ENCODE assay signal across 15 cellular contexts in genomic region chr9:5842926-5843325, GRCh38. TPM values are rescaled to one million over a fixed set of nuclear protein-coding genes. Genes with fewer than 3 reads are reported as not detected.
DNase-seq lines count a peak whose midpoint lies in the region; ATAC-seq, FAIRE-seq and TF ChIP-seq lines count a peak whose summit lies in the region.
"Had no signal": no experiment of that assay in that cellular context is flagged by ENCODE, and none has a peak within 500 bp of the region (broad histone marks: within the 10 kb centered on the region; RNA-seq: fewer than 3 reads in every experiment).

No MANE protein-coding gene starts in this region.

- no peak overlapping the region for H3K27ac ChIP-seq in BLaER1
- no peak overlapping the region for H3K27ac ChIP-seq in naive thymus-derived CD4-positive, alpha-beta T cell (ENCODE audit: low read depth, low read length)
- H3K27ac ChIP-seq in upper lobe of left lung: peak overlapping the region in 2 of 4 donors; percentile 14 to 74

- no peak overlapping the region for H3K9ac ChIP-seq in BLaER1

- H3K4me2 ChIP-seq in BLaER1: peak overlapping the region; percentile 83

- H3K4me3 ChIP-seq in BLaER1 (no peak overlapping the region), upper lobe of left lung (no peak overlapping the region)
- no peak overlapping the region for H3K4me3 ChIP-seq in naive thymus-derived CD4-positive, alpha-beta T cell (ENCODE audit: low read length)
- H3K4me3 ChIP-seq: ascending aorta had no signal

- H3K9me3 ChIP-seq in BLaER1 (peaks cover 6% of the 10 kb centered on the region), upper lobe of left lung (no peaks in the 10 kb centered on the region)
- no peaks in the 10 kb centered on the region for H3K9me3 ChIP-seq in naive thymus-derived CD4-positive, alpha-beta T cell (ENCODE audit: control insufficient read depth in 2 of 3, low read length in 3 of 3)
- H3K9me3 ChIP-seq: ascending aorta, BE2C had no signal

- H3K36me3 Mint-ChIP-seq in activated CD8-positive, alpha-beta T cell treated with anti-CD3 and anti-CD28 coated beads, Interleukin-2, amount 10 ng/mL, durations not matched to agents 7 days and 5 days (ENCODE audit: low read depth): peaks cover 42% of the 10 kb centered on the region
- H3K36me3 Mint-ChIP-seq in naive thymus-derived CD4-positive, alpha-beta T cell: peaks cover 0 to 35% (median 0%) of the 10 kb centered on the region in 5 donors

- ATAC-seq in activated CD8-positive, alpha-beta T cell treated with anti-CD3 and anti-CD28 coated beads, Interleukin-2, amount 10 ng/mL, durations not matched to agents 7 days and 5 days: no peak
- ATAC-seq in naive thymus-derived CD4-positive, alpha-beta T cell: no peak
- ATAC-seq in upper lobe of left lung (ENCODE audit: low FRiP score in 2 of 2): no peak
- ATAC-seq in GM21528 (IDR thresholded peaks at IDR 0.05; ENCODE audit: low FRiP score, unreplicated experiment): no peak
- no peak for ATAC-seq in HG03196 (IDR thresholded peaks at IDR 0.05; ENCODE audit: unreplicated experiment)

- POLR2A ChIA-PET in activated CD8-positive, alpha-beta T cell treated with anti-CD3 and anti-CD28 coated beads, Interleukin-2, amount 10 ng/mL, durations not matched to agents 7 days and 5 days (lab: Charles Lee): interaction anchor here (0.6 to 0.7 kb wide), 2 partner anchors 11 to 1044 kb away, joined by 3 read pairs; no protein-coding TSS in a partner anchor
- POLR2A ChIA-PET in naive thymus-derived CD4-positive, alpha-beta T cell (lab: Charles Lee): interaction anchor here (0.6 to 3.0 kb wide), 9 partner anchors 9 to 1050 kb away, joined by 3 to 38 read pairs (median 3); partner anchors contain the start of genes ERMP1 and KDM4C

- no peaks in the 10 kb centered on the region for H3K36me3 ChIP-seq in BLaER1
- H3K36me3 ChIP-seq in naive thymus-derived CD4-positive, alpha-beta T cell (ENCODE audit: control insufficient read depth in 2 of 3, insufficient read depth in 3 of 3, low read length in 3 of 3): no peaks in the 10 kb centered on the region
- H3K36me3 ChIP-seq in upper lobe of left lung: no peaks in the 10 kb centered on the region
- H3K36me3 ChIP-seq: ascending aorta, BE2C had no signal

- CTCF ChIA-PET in activated CD8-positive, alpha-beta T cell treated with anti-CD3 and anti-CD28 coated beads, Interleukin-2, amount 10 ng/mL, durations not matched to agents 7 days and 5 days (lab: Charles Lee): interaction anchor here (0.8 to 4.8 kb wide), 2 partner anchors 8 to 11 kb away, joined by 5 to 59 read pairs; partner anchors contain the start of gene ERMP1
- CTCF ChIA-PET in naive thymus-derived CD4-positive, alpha-beta T cell (lab: Charles Lee): interaction anchor here (0.7 to 4.4 kb wide), 4 partner anchors 9 to 754 kb away, joined by 3 to 45 read pairs (median 6); partner anchors contain the start of gene ERMP1

- peak overlapping the region; percentile 92 for H3K27ac Mint-ChIP-seq in activated CD8-positive, alpha-beta T cell treated with anti-CD3 and anti-CD28 coated beads, Interleukin-2, amount 10 ng/mL, durations not matched to agents 7 days and 5 days
- peak overlapping the region in 8 of 9 donors; percentile 42 to 93 (median 91) for H3K27ac Mint-ChIP-seq in naive thymus-derived CD4-positive, alpha-beta T cell
- H3K27ac Mint-ChIP-seq: IgD-negative memory B cell had no signal

- H3K27me3 Mint-ChIP-seq in activated CD8-positive, alpha-beta T cell treated with anti-CD3 and anti-CD28 coated beads, Interleukin-2, amount 10 ng/mL, durations not matched to agents 7 days and 5 days (ENCODE audit: low read depth): peaks cover 3% of the 10 kb centered on the region
- H3K27me3 Mint-ChIP-seq in naive thymus-derived CD4-positive, alpha-beta T cell: no peaks in the 10 kb centered on the region

- intact Hi-C loops in naive thymus-derived CD4-positive, alpha-beta T cell (cut with micrococcal nuclease): loop anchor here (1.0 to 10.0 kb wide), 7 partner anchors 8 to 1548 kb away; partner anchors contain the start of genes CD274 (in 1 of the 2), KDM4C (in 1 of the 2), PLPP6 (in 1 of the 2) and SPATA6L (in 1 of the 2)

- peak; percentile 28 for FAIRE-seq in GM19239 (lab: Jason Lieb, UNC)

- H3K4me1 ChIP-seq in BLaER1 (peaks cover 60% of the 10 kb centered on the region), upper lobe of left lung (peaks cover 17 to 25% (median 20%) of the 10 kb centered on the region in 4 donors)
- H3K4me1 ChIP-seq in naive thymus-derived CD4-positive, alpha-beta T cell (ENCODE audit: control insufficient read depth in 2 of 2, insufficient read depth in 2 of 2, low read length in 2 of 2): peaks cover 45 to 47% of the 10 kb centered on the region in 2 donors
- H3K4me1 ChIP-seq: ascending aorta had no signal

- WGBS in upper lobe of left lung, 2 donors: 70% methylated on average over 2 of the region's 2 CpGs

- no peak for TF ChIP-seq POLR2A in upper lobe of left lung (IDR thresholded peaks at IDR 0.05)

- H4K20me1 ChIP-seq in BLaER1: no peaks in the 10 kb centered on the region

- no peak for TF ChIP-seq CTCF in upper lobe of left lung (IDR thresholded peaks at IDR 0.05)

- peaks cover 7% of the 10 kb centered on the region for H3K9me3 Mint-ChIP-seq in activated CD8-positive, alpha-beta T cell treated with anti-CD3 and anti-CD28 coated beads, Interleukin-2, amount 10 ng/mL, durations not matched to agents 7 days and 5 days (ENCODE audit: insufficient read depth)
- peaks cover 0 to 10% (median 0%) of the 10 kb centered on the region in 11 donors for H3K9me3 Mint-ChIP-seq in naive thymus-derived CD4-positive, alpha-beta T cell

- peak overlapping the region; percentile 38 for H3K4me3 Mint-ChIP-seq in activated CD8-positive, alpha-beta T cell treated with anti-CD3 and anti-CD28 coated beads, Interleukin-2, amount 10 ng/mL, durations not matched to agents 7 days and 5 days
- H3K4me3 Mint-ChIP-seq in naive thymus-derived CD4-positive, alpha-beta T cell: peak overlapping the region in 9 of 10 donors; percentile 46 to 91 (median 77)
- H3K4me3 Mint-ChIP-seq: IgD-negative memory B cell had no signal

- H3K27me3 ChIP-seq in BLaER1 (no peaks in the 10 kb centered on the region), upper lobe of left lung (no peaks in the 10 kb centered on the region)
- no peaks in the 10 kb centered on the region for H3K27me3 ChIP-seq in naive thymus-derived CD4-positive, alpha-beta T cell (ENCODE audit: control insufficient read depth in 2 of 2, insufficient read depth in 2 of 2, low read length in 2 of 2)
- H3K27me3 ChIP-seq: ascending aorta, BE2C had no signal

- peaks cover 85% of the 10 kb centered on the region for H3K4me1 Mint-ChIP-seq in activated CD8-positive, alpha-beta T cell treated with anti-CD3 and anti-CD28 coated beads, Interleukin-2, amount 10 ng/mL, durations not matched to agents 7 days and 5 days (ENCODE audit: low read depth)
- peaks cover 50 to 77% (median 60%) of the 10 kb centered on the region in 7 donors for H3K4me1 Mint-ChIP-seq in naive thymus-derived CD4-positive, alpha-beta T cell

- TF ChIP-seq EP300 in upper lobe of left lung (IDR thresholded peaks at IDR 0.05): no peak

- no peak for DNase-seq in GM19239 (ENCODE audit: insufficient read length, low spot score)
- DNase-seq in activated CD8-positive, alpha-beta T cell treated with anti-CD3 and anti-CD28 coated beads, Interleukin-2, amount 10 ng/mL, durations not matched to agents 7 days and 5 days: no peak
- no peak for DNase-seq in naive thymus-derived CD4-positive, alpha-beta T cell
- DNase-seq in MV-4-11 (lab: John Stamatoyannopoulos, UW): no peak
- DNase-seq in upper lobe of left lung: no peak
- DNase-seq: activated T-cell treated with anti-CD3 and anti-CD28 coated beads for 4 hours, BE2C, foreskin fibroblast, NCI-H1436 treated with DMSO at 0.1 percent for 48 hours, SIG-M5 had no signal

RNA-seq across cellular contexts. Expression of gene ERMP1, which starts 10.0 kb away (rescaled TPM):
- total RNA-seq in activated CD8-positive, alpha-beta T cell treated with anti-CD3 and anti-CD28 coated beads, Interleukin-2, amount 10 ng/mL, durations not matched to agents 7 days and 5 days: 10 to 100 TPM; 28.0 to 30.6 TPM
- 10 to 100 TPM in 4 of 5 experiments, 1 to 10 TPM in 1; 9.5 to 37.1 (median 20.0) TPM for total RNA-seq in naive thymus-derived CD4-positive, alpha-beta T cell
- polyA plus RNA-seq in naive thymus-derived CD4-positive, alpha-beta T cell: 1 to 10 TPM; 7.3 to 9.7 TPM
- 10 to 100 TPM in 5 of 6 donors, 1 to 10 TPM in 1; 8.4 to 27.4 (median 20.5) TPM for total RNA-seq in upper lobe of left lung

RNA-seq across cellular contexts. Expression of gene MLANA, which starts 47.8 kb away (rescaled TPM):
- total RNA-seq in activated CD8-positive, alpha-beta T cell treated with anti-CD3 and anti-CD28 coated beads, Interleukin-2, amount 10 ng/mL, durations not matched to agents 7 days and 5 days: not detected
- not detected for total RNA-seq in naive thymus-derived CD4-positive, alpha-beta T cell
- under 1 TPM; 0.38 to 0.97 TPM for polyA plus RNA-seq in naive thymus-derived CD4-positive, alpha-beta T cell
- total RNA-seq in upper lobe of left lung: not detected
- total RNA-seq: ascending aorta had no signal
- polyA plus RNA-seq: IgD-negative memory B cell had no signal
